ENCODE assay signal across 16 cellular contexts in genomic region chr17:18270851-18271170, GRCh38. TPM values are rescaled to one million over a fixed set of nuclear protein-coding genes. Genes with fewer than 3 reads are reported as not detected.
DNase-seq lines count a peak whose midpoint lies in the region; TF ChIP-seq lines count a peak whose summit lies in the region.
"Had no signal": no experiment of that assay in that cellular context is flagged by ENCODE, and none has a peak within 500 bp of the region (broad histone marks: within the 10 kb centered on the region; RNA-seq: fewer than 3 reads in every experiment).

No MANE protein-coding gene starts in this region.

- H3K4ac ChIP-seq in neuronal stem cell (ENCODE audit: low read length), result no peak overlapping the region

- H4K8ac ChIP-seq in neuronal stem cell (ENCODE audit: low read depth, low read length), result no peak overlapping the region

- no peak overlapping the region for H2AFZ ChIP-seq in neuronal stem cell (ENCODE audit: low read length)

- H3K27ac ChIP-seq in endodermal cell (ENCODE audit: low read depth, low read length), result no peak overlapping the region
- no peak overlapping the region for H3K27ac ChIP-seq in neuronal stem cell (replicated peaks; ENCODE audit: low read length)
- H3K27ac ChIP-seq in ascending aorta, result no peak overlapping the region
- H3K27ac ChIP-seq: A549, C4-2B had no signal

- intact Hi-C loops in ascending aorta (cut with DNase I), result no loop called here

- H3K18ac ChIP-seq in neuronal stem cell (ENCODE audit: low read length), result no peak overlapping the region

- no peak overlapping the region for H2BK120ac ChIP-seq in neuronal stem cell (ENCODE audit: low read depth, low read length)

- H3K9me3 Mint-ChIP-seq in activated naive CD4-positive, alpha-beta T cell treated with anti-CD3 and anti-CD28 coated beads, Interleukin-2, amount 10 ng/mL, durations not matched to agents 7 days and 5 days, result no peaks in the 10 kb centered on the region
- H3K9me3 Mint-ChIP-seq in endodermal cell, result no peaks in the 10 kb centered on the region

- no peaks in the 10 kb centered on the region for H3K27me3 ChIP-seq in H7 (ENCODE audit: control insufficient read depth, insufficient read depth, low read length)
- H3K27me3 ChIP-seq in endodermal cell (ENCODE audit: control insufficient read depth, insufficient read depth, low read length, poor library complexity, severe bottlenecking), result no peaks in the 10 kb centered on the region
- no peaks in the 10 kb centered on the region for H3K27me3 ChIP-seq in neuronal stem cell (ENCODE audit: control insufficient read depth in 3 of 3, insufficient read depth in 3 of 3, low read depth in 1 of 3, low read length in 3 of 3)
- H3K27me3 ChIP-seq in ascending aorta, result no peaks in the 10 kb centered on the region

- peak overlapping the region; percentile 50 for H3K23ac ChIP-seq in neuronal stem cell (ENCODE audit: low read depth, low read length, poor library complexity)

- H3K4me2 ChIP-seq in neuronal stem cell (ENCODE audit: insufficient read depth, low read length, poor library complexity, severe bottlenecking), result no peak overlapping the region
- H3K4me2 ChIP-seq: A549 had no signal

- no peak overlapping the region for H2BK12ac ChIP-seq in neuronal stem cell (ENCODE audit: low read length)

- H3K4me1 Mint-ChIP-seq in activated naive CD4-positive, alpha-beta T cell treated with anti-CD3 and anti-CD28 coated beads, Interleukin-2, amount 10 ng/mL, durations not matched to agents 7 days and 5 days, result no peaks in the 10 kb centered on the region
- peaks cover 10% of the 10 kb centered on the region for H3K4me1 Mint-ChIP-seq in endodermal cell

- 86% methylated on average over 2 of the region's 2 CpGs; no CpG with 5 or more reads in 1 of the 2 experiments for WGBS in endodermal cell (ENCODE audit: insufficient coverage in 1 of 2, insufficient read length in 1 of 2), 2 experiments
- no CpG with 5 or more reads among the region's 2 CpGs for WGBS in neuronal stem cell (ENCODE audit: extremely low coverage in 2 of 2, insufficient read length in 2 of 2, insufficient replicate concordance in 1 of 2), 2 donors

- CTCF ChIA-PET in activated naive CD4-positive, alpha-beta T cell treated with anti-CD3 and anti-CD28 coated beads, Interleukin-2, amount 10 ng/mL, durations not matched to agents 7 days and 5 days (lab: Charles Lee), result no interaction called here

- H3K4me3 ChIP-seq in H7 (ENCODE audit: insufficient read depth, low read depth, low read length) (no peak overlapping the region), endodermal cell (ENCODE audit: low read length) (no peak overlapping the region), neuronal stem cell (ENCODE audit: low read length in 2 of 2) (no peak overlapping the region), ascending aorta (no peak overlapping the region)
- H3K4me3 ChIP-seq: A549 had no signal

- no peak overlapping the region for H2BK5ac ChIP-seq in neuronal stem cell (ENCODE audit: low read length)

- H3K36me3 ChIP-seq in H7 (replicated peaks; ENCODE audit: control insufficient read depth, insufficient read depth, low read length) (peaks cover 7% of the 10 kb centered on the region), endodermal cell (ENCODE audit: control insufficient read depth, insufficient read depth, low read length) (peaks cover 31% of the 10 kb centered on the region), neuronal stem cell (replicated peaks in 1 of 2; ENCODE audit: control insufficient read depth in 2 of 2, insufficient read depth in 2 of 2, low read length in 2 of 2) (peaks cover 14 to 54% of the 10 kb centered on the region in 2 donors), ascending aorta (peaks cover 15 to 26% of the 10 kb centered on the region in 2 donors)

- H3K27ac Mint-ChIP-seq in activated naive CD4-positive, alpha-beta T cell treated with anti-CD3 and anti-CD28 coated beads, Interleukin-2, amount 10 ng/mL, durations not matched to agents 7 days and 5 days, result peak overlapping the region; percentile 19
- H3K27ac Mint-ChIP-seq in endodermal cell, result peak overlapping the region; percentile 66

- H3K9ac ChIP-seq in endodermal cell (ENCODE audit: extremely low read depth, low read length, poor library complexity, severe bottlenecking) (no peak overlapping the region), neuronal stem cell (ENCODE audit: low read depth, low read length, poor library complexity) (no peak overlapping the region)

- H3K36me3 Mint-ChIP-seq in activated naive CD4-positive, alpha-beta T cell treated with anti-CD3 and anti-CD28 coated beads, Interleukin-2, amount 10 ng/mL, durations not matched to agents 7 days and 5 days, result peaks cover 9% of the 10 kb centered on the region
- peaks cover 14% of the 10 kb centered on the region for H3K36me3 Mint-ChIP-seq in endodermal cell (ENCODE audit: low read depth)

- DNase-seq in activated naive CD4-positive, alpha-beta T cell treated with anti-CD3 and anti-CD28 coated beads, Interleukin-2, amount 10 ng/mL, durations not matched to agents 7 days and 5 days, result no peak
- DNase-seq in activated naive CD4-positive, alpha-beta T cell treated with anti-CD3 and anti-CD28 coated beads, Interleukin-2, amount 50 U/mL, for 16 hours, result no peak
- DNase-seq in H7 (peak; percentile 35), endodermal cell (no peak), neuronal stem cell (ENCODE audit: low spot score) (no peak), ascending aorta (ENCODE audit: low spot score in 2 of 2) (no peak)
- no peak for DNase-seq in activated effector memory CD4-positive, alpha-beta T cell treated with Interleukin-2 at 50 U/mL for 16 hours
- no peak for DNase-seq in stimulated activated CD4-positive, alpha-beta T cell treated with anti-CD3 and anti-CD28 coated beads, Interleukin-15, amount 100 ng/mL, for 24 hours
- DNase-seq: AML-193; CD4-positive, alpha-beta memory T cell; DMS153; DMS79; GDM1; HCEC 1CT had no signal

- H3K9me3 ChIP-seq in endodermal cell (ENCODE audit: control insufficient read depth, low read length), result no peaks in the 10 kb centered on the region
- H3K9me3 ChIP-seq in neuronal stem cell (replicated peaks in 1 of 2; ENCODE audit: control insufficient read depth in 2 of 2, insufficient read depth in 1 of 2, low read depth in 1 of 2, low read length in 2 of 2), result no peaks in the 10 kb centered on the region
- no peaks in the 10 kb centered on the region for H3K9me3 ChIP-seq in ascending aorta
- H3K9me3 ChIP-seq: A549 had no signal

- no peaks in the 10 kb centered on the region for H3K4me1 ChIP-seq in endodermal cell (ENCODE audit: control insufficient read depth, insufficient read depth, low read length)
- H3K4me1 ChIP-seq in neuronal stem cell (ENCODE audit: control insufficient read depth in 2 of 2, insufficient read depth in 1 of 2, low read depth in 1 of 2, low read length in 2 of 2), result peaks cover 7 to 11% of the 10 kb centered on the region in 2 donors
- no peaks in the 10 kb centered on the region for H3K4me1 ChIP-seq in ascending aorta
- H3K4me1 ChIP-seq: A549 had no signal

- peaks cover 1% of the 10 kb centered on the region for H3K79me1 ChIP-seq in neuronal stem cell (ENCODE audit: low read depth, low read length)

- no peak overlapping the region for H3K14ac ChIP-seq in neuronal stem cell (ENCODE audit: low read length)

- no peak overlapping the region for H4K91ac ChIP-seq in neuronal stem cell (ENCODE audit: low read depth, low read length, poor library complexity)

- no peaks in the 10 kb centered on the region for H3K27me3 Mint-ChIP-seq in activated naive CD4-positive, alpha-beta T cell treated with anti-CD3 and anti-CD28 coated beads, Interleukin-2, amount 10 ng/mL, durations not matched to agents 7 days and 5 days
- no peaks in the 10 kb centered on the region for H3K27me3 Mint-ChIP-seq in endodermal cell (ENCODE audit: insufficient read depth)
- H3K27me3 Mint-ChIP-seq: CD4-positive, alpha-beta memory T cell had no signal

- H2BK15ac ChIP-seq in neuronal stem cell (ENCODE audit: low read length), result no peak overlapping the region

- no peak overlapping the region for H2AK5ac ChIP-seq in neuronal stem cell (ENCODE audit: low read depth, low read length)

- H3K4me3 Mint-ChIP-seq in activated naive CD4-positive, alpha-beta T cell treated with anti-CD3 and anti-CD28 coated beads, Interleukin-2, amount 10 ng/mL, durations not matched to agents 7 days and 5 days, result no peak overlapping the region
- no peak overlapping the region for H3K4me3 Mint-ChIP-seq in endodermal cell
- H3K4me3 Mint-ChIP-seq: CD4-positive, alpha-beta memory T cell had no signal

- TF ChIP-seq CTCF in endodermal cell (conservative IDR thresholded peaks at IDR 0.05), result no peak
- no peak for TF ChIP-seq CTCF in ascending aorta (IDR thresholded peaks at IDR 0.05)

RNA-seq across cellular contexts. Expression of gene MIEF2, which starts 10.3 kb away (rescaled TPM):
- total RNA-seq in H7 (2014; rRNA removed; shearing (Covaris generic)), result 16.2 and 17.3 TPM in 2 replicates
- total RNA-seq in endodermal cell (10 to 100 TPM; 15.3 to 19.6 TPM), ascending aorta (18.5 TPM)
- polyA plus RNA-seq in endodermal cell (2013, experiment 1 of 2), result 6.2 TPM
- polyA plus RNA-seq in endodermal cell (2013, experiment 2 of 2), result 6.0 TPM
- 4.4 TPM for polyA plus RNA-seq in neuronal stem cell (2013, experiment 1 of 2)
- polyA plus RNA-seq in neuronal stem cell (2013, experiment 2 of 2), result 4.6 TPM

RNA-seq across cellular contexts. Expression of gene FLII, which starts 12.3 kb away (rescaled TPM):
- 199 and 225 TPM in 2 replicates for total RNA-seq in H7 (2014; rRNA removed; shearing (Covaris generic))
- total RNA-seq in endodermal cell, result 100 to 1,000 TPM; 299 to 335 TPM
- polyA plus RNA-seq in endodermal cell (2013, experiment 1 of 2), result 143 TPM
- polyA plus RNA-seq in endodermal cell (2013, experiment 2 of 2), result 127 TPM
- polyA plus RNA-seq in neuronal stem cell (2013, experiment 1 of 2), result 127 TPM
- 124 TPM for polyA plus RNA-seq in neuronal stem cell (2013, experiment 2 of 2)
- 716 TPM for total RNA-seq in ascending aorta

RNA-seq across cellular contexts. Expression of gene TOP3A, which starts 44.0 kb away (rescaled TPM):
- 36.7 and 48.0 TPM in 2 replicates for total RNA-seq in H7 (2014; rRNA removed; shearing (Covaris generic))
- total RNA-seq in endodermal cell, result 10 to 100 TPM; 60.4 to 67.4 TPM
- 31.5 TPM for polyA plus RNA-seq in endodermal cell (2013, experiment 1 of 2)
- polyA plus RNA-seq in endodermal cell (2013, experiment 2 of 2), result 32.0 TPM
- 18.5 TPM for polyA plus RNA-seq in neuronal stem cell (2013, experiment 1 of 2)
- polyA plus RNA-seq in neuronal stem cell (2013, experiment 2 of 2), result 19.5 TPM
- total RNA-seq in ascending aorta, result 52.8 TPM

RNA-seq across cellular contexts. Expression of gene SMCR8, which starts 44.3 kb away (rescaled TPM):
- total RNA-seq in H7 (2014; rRNA removed; shearing (Covaris generic)), result 13.1 and 14.4 TPM in 2 replicates
- 10 to 100 TPM; 20.7 to 22.2 TPM for total RNA-seq in endodermal cell
- 9.4 TPM for polyA plus RNA-seq in endodermal cell (2013, experiment 1 of 2)
- polyA plus RNA-seq in endodermal cell (2013, experiment 2 of 2), result 10.0 TPM
- polyA plus RNA-seq in neuronal stem cell (2013, experiment 1 of 2), result 4.7 TPM
- polyA plus RNA-seq in neuronal stem cell (2013, experiment 2 of 2), result 4.8 TPM
- total RNA-seq in ascending aorta, result 10.3 TPM

RNA-seq across cellular contexts. Expression of gene LLGL1, which starts 45.4 kb away (rescaled TPM):
- total RNA-seq in H7 (2014; rRNA removed; shearing (Covaris generic)), result 81.6 and 85.1 TPM in 2 replicates
- total RNA-seq in endodermal cell (10 to 100 TPM; 66.3 to 69.3 TPM), ascending aorta (25.3 TPM)
- polyA plus RNA-seq in endodermal cell (2013, experiment 1 of 2), result 106 TPM
- polyA plus RNA-seq in endodermal cell (2013, experiment 2 of 2), result 99.6 TPM
- polyA plus RNA-seq in neuronal stem cell (2013, experiment 1 of 2), result 72.8 TPM
- polyA plus RNA-seq in neuronal stem cell (2013, experiment 2 of 2), result 73.5 TPM
